9 cellular contexts compared by ENCODE assay signal in genomic region chr12:14892726-14893442, GRCh38. TPM values are rescaled to one million over a fixed set of nuclear protein-coding genes. Genes with fewer than 3 reads are reported as not detected.
DNase-seq lines count a peak whose midpoint lies in the region; ATAC-seq, FAIRE-seq and TF ChIP-seq lines count a peak whose summit lies in the region.
"Had no signal": no experiment of that assay in that cellular context is flagged by ENCODE, and none has a peak within 500 bp of the region (broad histone marks: within the 10 kb centered on the region; RNA-seq: fewer than 3 reads in every experiment).

No MANE protein-coding gene starts in this region.

- H3K79me2 ChIP-seq in keratinocyte (ENCODE audit: control insufficient read depth, insufficient read depth, low read length): no peaks in the 10 kb centered on the region

- TF ChIP-seq CTCF in HFFc6 (IDR thresholded peaks at IDR 0.05) (peak; percentile 48; the same call in 1 of the 2 replicates), ascending aorta (IDR thresholded peaks at IDR 0.05) (peak in 2 of 3 experiments; percentile 18 to 20), keratinocyte (optimal IDR thresholded peaks at IDR 0.05 in 1 of 3, IDR thresholded peaks at IDR 0.05 in 1 of 3, conservative IDR thresholded peaks at IDR 0.05 in 1 of 3; ENCODE audit: extremely low read depth in 1 of 3, insufficient read depth in 2 of 3, low read length in 3 of 3) (peak in 2 of 3 experiments; percentile 5 to 59)

- FAIRE-seq in keratinocyte (lab: Jason Lieb, UNC): no peak

- ATAC-seq in GM21717 (IDR thresholded peaks at IDR 0.05; ENCODE audit: unreplicated experiment): no peak

- no peaks in the 10 kb centered on the region for H4K20me1 ChIP-seq in keratinocyte (ENCODE audit: control insufficient read depth, extremely low read depth, insufficient read depth, low read length)

- H3K4me3 ChIP-seq in ascending aorta (peak overlapping the region in 1 of 2 donors; percentile 33), keratinocyte (ENCODE audit: control insufficient read depth in 2 of 3, extremely low read depth in 1 of 3, insufficient read depth in 2 of 3, low read depth in 1 of 3, low read length in 3 of 3) (no peak overlapping the region)
- H3K4me3 ChIP-seq in CD8-positive, alpha-beta memory T cell (ENCODE audit: low read length): no peak overlapping the region

- H3K27ac Mint-ChIP-seq in HFFc6: no peak overlapping the region
- no peak overlapping the region for H3K27ac Mint-ChIP-seq in CD8-positive, alpha-beta memory T cell

- H3K4me1 ChIP-seq in ascending aorta (peaks cover 7 to 28% of the 10 kb centered on the region in 2 donors), keratinocyte (ENCODE audit: control insufficient read depth, extremely low read depth, insufficient read depth, low read length) (peaks cover 5% of the 10 kb centered on the region)
- H3K4me1 ChIP-seq in CD8-positive, alpha-beta memory T cell (ENCODE audit: insufficient read depth, low read length): no peaks in the 10 kb centered on the region

- no peak overlapping the region for H3K9ac ChIP-seq in keratinocyte (ENCODE audit: control insufficient read depth, extremely low read depth, insufficient read depth, low read length)

- H3K9me3 Mint-ChIP-seq in HFFc6: no peaks in the 10 kb centered on the region
- H3K9me3 Mint-ChIP-seq in CD8-positive, alpha-beta memory T cell: no peaks in the 10 kb centered on the region

- H3K27me3 ChIP-seq in ascending aorta (no peaks in the 10 kb centered on the region), keratinocyte (ENCODE audit: control insufficient read depth, extremely low read depth, insufficient read depth, low read length) (no peaks in the 10 kb centered on the region)
- H3K27me3 ChIP-seq in CD8-positive, alpha-beta memory T cell (ENCODE audit: insufficient read depth, low read length, poor library complexity, severe bottlenecking): no peaks in the 10 kb centered on the region

- H3K36me3 Mint-ChIP-seq in HFFc6 (ENCODE audit: low read depth): no peaks in the 10 kb centered on the region
- H3K36me3 Mint-ChIP-seq in CD8-positive, alpha-beta memory T cell: no peaks in the 10 kb centered on the region

- dilution Hi-C loops in keratinocyte (cut with MboI; ENCODE audit: extremely low pct_ligation_motif_present, low sequenced_read_pairs): no loop called here

- H3K36me3 ChIP-seq in ascending aorta: no peaks in the 10 kb centered on the region
- H3K36me3 ChIP-seq in keratinocyte (ENCODE audit: control insufficient read depth in 2 of 2, extremely low read depth in 1 of 2, insufficient read depth in 2 of 2, low read length in 2 of 2): no peaks in the 10 kb centered on the region
- H3K36me3 ChIP-seq in CD8-positive, alpha-beta memory T cell (ENCODE audit: insufficient read depth, low read length): no peaks in the 10 kb centered on the region

- no peak overlapping the region for H2AFZ ChIP-seq in keratinocyte (ENCODE audit: control insufficient read depth, low read length)

- POLR2A ChIA-PET in CD8-positive, alpha-beta memory T cell (lab: Charles Lee): no interaction called here

- peak; percentile 41 for DNase-seq in HFFc6
- peak; percentile 25 to 86 for DNase-seq in ascending aorta (ENCODE audit: low spot score in 2 of 2)
- no peak for DNase-seq in keratinocyte (ENCODE audit: low read depth, low spot score)
- DNase-seq in substantia nigra (lab: John Stamatoyannopoulos, UW): peak in 22 of 49 donors; percentile 3 to 54 (median 21)
- no peak for DNase-seq in CD8-positive, alpha-beta memory T cell
- no peak for DNase-seq in OCI-M2 (lab: John Stamatoyannopoulos, UW; ENCODE audit: unreplicated experiment)
- no peak for DNase-seq in T-helper 1 cell
- DNase-seq: effector CD4-positive, alpha-beta T cell had no signal

- H3K27ac ChIP-seq in ascending aorta (peak overlapping the region; percentile 85 to 88), keratinocyte (ENCODE audit: control insufficient read depth, insufficient read depth, low read length) (no peak overlapping the region), substantia nigra (ENCODE audit: low read depth, low read length, poor library complexity, severe bottlenecking) (peak overlapping the region; percentile 49)
- no peak overlapping the region for H3K27ac ChIP-seq in CD8-positive, alpha-beta memory T cell (ENCODE audit: low read depth, low read length)

- no peaks in the 10 kb centered on the region for H3K9me1 ChIP-seq in keratinocyte (ENCODE audit: control insufficient read depth, extremely low read depth, insufficient read depth, low read length)

- intact Hi-C loops in ascending aorta (cut with DNase I): loop anchor here (2.0 to 5.0 kb wide), 3 partner anchors 44 to 329 kb away; partner anchors contain the start of gene RERG

- H3K9me3 ChIP-seq in ascending aorta (no peaks in the 10 kb centered on the region), keratinocyte (ENCODE audit: control insufficient read depth, low read depth, low read length) (no peaks in the 10 kb centered on the region)
- no peaks in the 10 kb centered on the region for H3K9me3 ChIP-seq in CD8-positive, alpha-beta memory T cell (ENCODE audit: low read length)

- CTCF ChIA-PET in CD8-positive, alpha-beta memory T cell (lab: Charles Lee): no interaction called here

- H3K4me2 ChIP-seq in keratinocyte (ENCODE audit: control insufficient read depth, extremely low read depth, insufficient read depth, low read depth, low read length): no peak overlapping the region

- no peak overlapping the region for H3K4me3 Mint-ChIP-seq in HFFc6
- no peak overlapping the region for H3K4me3 Mint-ChIP-seq in CD8-positive, alpha-beta memory T cell

- peaks cover 7% of the 10 kb centered on the region; the same call in 1 of the 2 replicates for H3K4me1 Mint-ChIP-seq in HFFc6 (ENCODE audit: low read depth)
- no peaks in the 10 kb centered on the region for H3K4me1 Mint-ChIP-seq in CD8-positive, alpha-beta memory T cell

- H3K27me3 Mint-ChIP-seq in HFFc6 (ENCODE audit: insufficient read depth): peaks cover 16% of the 10 kb centered on the region
- H3K27me3 Mint-ChIP-seq in CD8-positive, alpha-beta memory T cell: peaks cover 3 to 5% of the 10 kb centered on the region in 2 donors

RNA-seq across cellular contexts. Expression of gene MGP, which starts 7.2 kb away (rescaled TPM):
- under 1 TPM in 2 of 6 experiments, not detected in 4; 0.46 to 0.60 TPM for total RNA-seq in HFFc6 (2021; fragmentation: NEBNext Ultra II Directional; extraction: Animal tissue kit (Norgen Biotek cat#: 25700))
- total RNA-seq in ascending aorta: 3,618 TPM
- polyA plus RNA-seq in keratinocyte: 0.24 to 0.33 TPM (median 0.31 TPM) in 3 replicates
- polyA plus RNA-seq in keratinocyte (2011; ENCODE audit: low read depth): 0.62 TPM
- polyA plus RNA-seq in keratinocyte (2011; cell fraction: cytosol; rRNA removed): 0.39 and 0.72 TPM in 2 replicates
- polyA plus RNA-seq in keratinocyte (2011; cell fraction: nucleus; rRNA removed): 0.42 and 0.72 TPM in 2 replicates
- polyA plus RNA-seq in keratinocyte (2012; ENCODE audit: low replicate concordance): 0.23 and 0.50 TPM in 2 replicates
- polyA minus RNA-seq in keratinocyte: not detected in 3 replicates
- not detected for polyA minus RNA-seq in keratinocyte (2011; cell fraction: cytosol; rRNA and poly(A)+ RNA removed)
- polyA minus RNA-seq in keratinocyte (2011; cell fraction: nucleus; rRNA and poly(A)+ RNA removed): not detected in 2 replicates
- total RNA-seq in CD8-positive, alpha-beta memory T cell: not detected
- polyA plus RNA-seq in CD8-positive, alpha-beta memory T cell: not detected

RNA-seq across cellular contexts. Expression of gene ERP27, which starts 45.5 kb away (rescaled TPM):
- total RNA-seq in HFFc6 (2021; fragmentation: NEBNext Ultra II Directional; extraction: Animal tissue kit (Norgen Biotek cat#: 25700)): not detected
- total RNA-seq in ascending aorta: not detected
- 0.06 to 0.18 TPM (median 0.17 TPM) in 3 replicates for polyA plus RNA-seq in keratinocyte
- 0.60 TPM for polyA plus RNA-seq in keratinocyte (2011; ENCODE audit: low read depth)
- 0.10 and 0.19 TPM in 2 replicates for polyA plus RNA-seq in keratinocyte (2011; cell fraction: cytosol; rRNA removed)
- polyA plus RNA-seq in keratinocyte (2011; cell fraction: nucleus; rRNA removed): 0.15 and 0.23 TPM in 2 replicates
- 0.05 and 0.93 TPM in 2 replicates for polyA plus RNA-seq in keratinocyte (2012; ENCODE audit: low replicate concordance)
- polyA minus RNA-seq in keratinocyte: 0.10 to 0.33 TPM in 2 of 3 replicates, not detected in the other
- polyA minus RNA-seq in keratinocyte (2011; cell fraction: cytosol; rRNA and poly(A)+ RNA removed): not detected
- 0.47 TPM in 1 of 2 replicates, not detected in the other for polyA minus RNA-seq in keratinocyte (2011; cell fraction: nucleus; rRNA and poly(A)+ RNA removed)
- 1 to 10 TPM; 2.0 to 2.1 TPM for total RNA-seq in CD8-positive, alpha-beta memory T cell
- polyA plus RNA-seq in CD8-positive, alpha-beta memory T cell: 5.3 TPM

RNA-seq across cellular contexts. Expression of gene ART4, which starts 49.6 kb away (rescaled TPM):
- not detected for total RNA-seq in HFFc6 (2021; fragmentation: NEBNext Ultra II Directional; extraction: Animal tissue kit (Norgen Biotek cat#: 25700))
- total RNA-seq in ascending aorta: 40.4 TPM
- polyA plus RNA-seq in keratinocyte: not detected in 3 replicates
- polyA plus RNA-seq in keratinocyte (2011; ENCODE audit: low read depth): not detected
- not detected in 2 replicates for polyA plus RNA-seq in keratinocyte (2011; cell fraction: cytosol; rRNA removed)
- not detected in 2 replicates for polyA plus RNA-seq in keratinocyte (2011; cell fraction: nucleus; rRNA removed)
- polyA plus RNA-seq in keratinocyte (2012; ENCODE audit: low replicate concordance): not detected in 2 replicates
- not detected in 3 replicates for polyA minus RNA-seq in keratinocyte
- not detected for polyA minus RNA-seq in keratinocyte (2011; cell fraction: cytosol; rRNA and poly(A)+ RNA removed)
- polyA minus RNA-seq in keratinocyte (2011; cell fraction: nucleus; rRNA and poly(A)+ RNA removed): not detected in 2 replicates
- not detected for total RNA-seq in CD8-positive, alpha-beta memory T cell
- not detected for polyA plus RNA-seq in CD8-positive, alpha-beta memory T cell

Comparison
In these comparisons a context has a peak if more than half of its experiments do, and no peak if none do; other contexts are left out.
1. DNase-seq: peak in HFFc6 (single experiment) and ascending aorta (2 of 2); none in keratinocyte (single experiment), CD8-positive, alpha-beta memory T cell (0 of 5), OCI-M2 (single experiment) and T-helper 1 cell (0 of 5).
2. H3K27ac ChIP-seq: peak in ascending aorta (2 of 2) and substantia nigra (single experiment); none in keratinocyte (single experiment) and CD8-positive, alpha-beta memory T cell (single experiment).
3. RNA of gene MGP, which starts 7.2 kb away (total RNA-seq): 3,618 TPM in ascending aorta (single experiment); 0.46 to 0.60 TPM in HFFc6 and not detected in CD8-positive, alpha-beta memory T cell; every median in the first group is over 1,000 times any median in the second.
4. RNA of gene ART4, which starts 49.6 kb away (total RNA-seq): 40.4 TPM in ascending aorta (single experiment); not detected in HFFc6 and not detected in CD8-positive, alpha-beta memory T cell; every median in the first group is over 10 times any median in the second.
5. Peak in every context shown above with its lines, with median percentiles within 50 percentile points of each other: CTCF ChIP-seq.